ENCODE assay signal across 13 cellular contexts in genomic region chr13:90485441-90485840, GRCh38.
DNase-seq lines count a peak whose midpoint lies in the region; ATAC-seq, FAIRE-seq and TF ChIP-seq lines count a peak whose summit lies in the region.
"Had no signal": no experiment of that assay in that cellular context is flagged by ENCODE, and none has a peak within 500 bp of the region (broad histone marks: within the 10 kb centered on the region; RNA-seq: fewer than 3 reads in every experiment).

No MANE protein-coding gene starts in this region.

- H3K36me3 Mint-ChIP-seq in T-helper 17 cell (ENCODE audit: low read depth), result no peaks in the 10 kb centered on the region
- H3K36me3 Mint-ChIP-seq: naive B cell had no signal

- H3K4me3 ChIP-seq in gastroesophageal sphincter, result no peak overlapping the region

- ATAC-seq in gastroesophageal sphincter, result peak; percentile 62
- no peak for ATAC-seq in left colon
- no peak for ATAC-seq in HG02798 (IDR thresholded peaks at IDR 0.05; ENCODE audit: poor library complexity, unreplicated experiment)
- no peak for ATAC-seq in T-helper 17 cell

- H3K9me3 ChIP-seq in gastroesophageal sphincter (peaks cover 0 to under 1% (median 0%) of the 10 kb centered on the region in 3 donors), T-helper 17 cell (ENCODE audit: control insufficient read depth, low read length, poor library complexity, severe bottlenecking) (peaks cover 4% of the 10 kb centered on the region)

- H3K27ac Mint-ChIP-seq in T-helper 17 cell, result no peak overlapping the region
- H3K27ac Mint-ChIP-seq: naive B cell had no signal

- no peak for TF ChIP-seq POLR2A in H54 (IDR thresholded peaks at IDR 0.05; ENCODE audit: low read depth, low read length)
- no peak for TF ChIP-seq POLR2A in gastroesophageal sphincter (IDR thresholded peaks at IDR 0.05)

- FAIRE-seq in H54 (lab: Jason Lieb, UNC), result peak; percentile 100
- FAIRE-seq: TTC549 had no signal

- TF ChIP-seq CTCF in gastroesophageal sphincter (IDR thresholded peaks at IDR 0.05), result no peak

- H3K4me1 ChIP-seq in gastroesophageal sphincter, result peaks cover 0 to 9% (median 0%) of the 10 kb centered on the region in 3 donors

- no peak overlapping the region for H3K27ac ChIP-seq in gastroesophageal sphincter

- no peak for TF ChIP-seq EP300 in gastroesophageal sphincter (IDR thresholded peaks at IDR 0.05)

- H3K4me3 Mint-ChIP-seq in T-helper 17 cell, result no peak overlapping the region
- H3K4me3 Mint-ChIP-seq: central memory CD8-positive, alpha-beta T cell; naive B cell had no signal

- intact Hi-C loops in left colon (cut with DNase I, micrococcal nuclease), result no loop called here

- H3K27me3 ChIP-seq in gastroesophageal sphincter, result no peaks in the 10 kb centered on the region

- peak; percentile 28 for DNase-seq in H54 (ENCODE audit: insufficient read length, low spot score)
- peak; percentile 71 for DNase-seq in amniotic epithelial cell (ENCODE audit: low read depth)
- peak; percentile 18 for DNase-seq in smooth muscle cell of the brain vasculature (ENCODE audit: low read depth, low spot score)
- DNase-seq in left colon, result no peak
- DNase-seq in T-helper 17 cell, result no peak
- DNase-seq: activated T-cell treated with anti-CD3 and anti-CD28 coated beads, Interleukin-2, amount 50 U/mL, for 1 hour; hypothalamus; naive B cell; stimulated activated naive CD4-positive, alpha-beta T cell treated with Interleukin-2 at 50 U/mL for 16 hours had no signal

- no peaks in the 10 kb centered on the region for H3K27me3 Mint-ChIP-seq in T-helper 17 cell
- H3K27me3 Mint-ChIP-seq: central memory CD8-positive, alpha-beta T cell; naive B cell had no signal

- no peaks in the 10 kb centered on the region for H3K36me3 ChIP-seq in gastroesophageal sphincter

- no peaks in the 10 kb centered on the region for H3K4me1 Mint-ChIP-seq in T-helper 17 cell
- H3K4me1 Mint-ChIP-seq: central memory CD8-positive, alpha-beta T cell; naive B cell had no signal

Comparison
In these comparisons a context has a peak if more than half of its experiments do, and no peak if none do; other contexts are left out.
1. DNase-seq: peak in H54 (single experiment), amniotic epithelial cell (single experiment) and smooth muscle cell of the brain vasculature (single experiment); none in left colon (0 of 2) and T-helper 17 cell (0 of 3).